27 cellular contexts compared by ENCODE assay signal in the genomic region with DNA sequence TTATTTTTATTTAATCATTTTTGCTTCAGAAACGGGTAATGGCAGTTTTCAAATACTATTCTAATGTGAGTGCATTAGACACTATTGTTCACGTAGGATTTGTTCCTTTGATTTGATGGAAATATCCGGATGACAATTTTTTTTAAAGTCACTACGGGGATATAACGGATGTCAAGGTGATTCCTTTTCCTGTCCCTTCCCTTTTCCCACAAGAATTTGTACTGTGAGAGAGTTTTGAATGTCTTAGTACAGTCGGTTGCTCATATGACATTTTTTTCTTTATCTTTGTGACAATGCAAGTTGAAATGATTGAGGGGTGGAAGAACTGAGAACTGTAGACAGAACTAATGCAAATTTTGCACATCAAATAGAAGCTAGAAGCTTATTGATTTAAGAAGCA.
DNase-seq lines count a peak whose midpoint lies in the region; TF ChIP-seq lines count a peak whose summit lies in the region.
"Had no signal": no experiment of that assay in that cellular context is flagged by ENCODE, and none has a peak within 500 bp of the region (broad histone marks: within the 10 kb centered on the region; RNA-seq: fewer than 3 reads in every experiment).

No MANE protein-coding gene starts in this region.

- H3F3A ChIP-seq in neural cell (ENCODE audit: insufficient read depth, low read length, poor library complexity, severe bottlenecking), result no peaks in the 10 kb centered on the region

- no peaks in the 10 kb centered on the region for H4K20me1 ChIP-seq in neural cell (ENCODE audit: insufficient read depth)
- H4K20me1 ChIP-seq: BLaER1; BLaER1 treated with 17β-estradiol and CSF1 and Interleukin-3, amounts not matched to agents 10 nM and 100 nM had no signal

- peak; percentile 67 for TF ChIP-seq EP300 in neural cell (conservative IDR thresholded peaks at IDR 0.05; ENCODE audit: poor library complexity, severe bottlenecking)

- H3K27ac ChIP-seq in neural cell (ENCODE audit: low read length), result peak overlapping the region; percentile 25
- H3K27ac ChIP-seq: 22Rv1; A549; BLaER1; BLaER1 treated with 17β-estradiol and CSF1 and Interleukin-3, amounts not matched to agents 10 nM and 100 nM; C4-2B had no signal

- H3K4me3 ChIP-seq in neural cell (ENCODE audit: low read length), result no peak overlapping the region
- H3K4me3 ChIP-seq: A549; BLaER1; BLaER1 treated with 17β-estradiol and CSF1 and Interleukin-3, amounts not matched to agents 10 nM and 100 nM had no signal

- no peaks in the 10 kb centered on the region for H3K27me3 ChIP-seq in neural cell (ENCODE audit: insufficient read depth, low read depth, low read length)
- H3K27me3 ChIP-seq: BE2C; BLaER1; BLaER1 treated with 17β-estradiol and CSF1 and Interleukin-3, amounts not matched to agents 10 nM and 100 nM had no signal

- DNase-seq in NCI-H2107 treated with DMSO at 0.1 percent for 48 hours (lab: John Stamatoyannopoulos, UW; ENCODE audit: unreplicated experiment), result no peak
- DNase-seq: 8988T; ACHN; AML-193; BE2C; C1 segment of cervical spinal cord; Caco-2; Calu3; CD4-positive, alpha-beta memory T cell; CD4-positive, alpha-beta T cell; CD4-positive, CD25-positive, alpha-beta regulatory T cell; CD8-positive, alpha-beta memory T cell; CD8-positive, alpha-beta T cell; COR-L47; DMS 273 treated with DMSO at 0.1 percent for 48 hours; DMS153; DMS53; DMS79; DMS79 treated with DMSO at 0.1 percent for 48 hours; DND-41; EL had no signal

- no peak for TF ChIP-seq RAD21 in neural cell (conservative IDR thresholded peaks at IDR 0.05)

- no peak for TF ChIP-seq CTCF in neural cell (IDR thresholded peaks at IDR 0.05; ENCODE audit: poor library complexity, severe bottlenecking)

- no peaks in the 10 kb centered on the region for H3K79me2 ChIP-seq in neural cell (replicated peaks; ENCODE audit: insufficient read depth, low read length)

- no peaks in the 10 kb centered on the region for H3K9me3 ChIP-seq in neural cell (ENCODE audit: low read length)
- H3K9me3 ChIP-seq: A549, BE2C, Caco-2 had no signal

- H2AFZ ChIP-seq in neural cell (ENCODE audit: low read depth, low read length), result no peak overlapping the region

- no peaks in the 10 kb centered on the region for H3K9me2 ChIP-seq in neural cell (ENCODE audit: insufficient read depth, low read length)

- no peak overlapping the region for H3K9ac ChIP-seq in neural cell (ENCODE audit: low read length)
- H3K9ac ChIP-seq: BLaER1; BLaER1 treated with 17β-estradiol and CSF1 and Interleukin-3, amounts not matched to agents 10 nM and 100 nM had no signal

- H3K36me3 ChIP-seq in neural cell (ENCODE audit: insufficient read depth, low read length), result no peaks in the 10 kb centered on the region
- H3K36me3 ChIP-seq: BE2C; BLaER1; BLaER1 treated with 17β-estradiol and CSF1 and Interleukin-3, amounts not matched to agents 10 nM and 100 nM had no signal

- no peak overlapping the region for H3K4me2 ChIP-seq in neural cell (ENCODE audit: low read length)
- H3K4me2 ChIP-seq: A549; BLaER1; BLaER1 treated with 17β-estradiol and CSF1 and Interleukin-3, amounts not matched to agents 10 nM and 100 nM had no signal

TF ChIP-seq in neural cell, 6 proteins besides CTCF, POLR2A, EP300 and RAD21:
- TF ChIP-seq, protein P1, sequence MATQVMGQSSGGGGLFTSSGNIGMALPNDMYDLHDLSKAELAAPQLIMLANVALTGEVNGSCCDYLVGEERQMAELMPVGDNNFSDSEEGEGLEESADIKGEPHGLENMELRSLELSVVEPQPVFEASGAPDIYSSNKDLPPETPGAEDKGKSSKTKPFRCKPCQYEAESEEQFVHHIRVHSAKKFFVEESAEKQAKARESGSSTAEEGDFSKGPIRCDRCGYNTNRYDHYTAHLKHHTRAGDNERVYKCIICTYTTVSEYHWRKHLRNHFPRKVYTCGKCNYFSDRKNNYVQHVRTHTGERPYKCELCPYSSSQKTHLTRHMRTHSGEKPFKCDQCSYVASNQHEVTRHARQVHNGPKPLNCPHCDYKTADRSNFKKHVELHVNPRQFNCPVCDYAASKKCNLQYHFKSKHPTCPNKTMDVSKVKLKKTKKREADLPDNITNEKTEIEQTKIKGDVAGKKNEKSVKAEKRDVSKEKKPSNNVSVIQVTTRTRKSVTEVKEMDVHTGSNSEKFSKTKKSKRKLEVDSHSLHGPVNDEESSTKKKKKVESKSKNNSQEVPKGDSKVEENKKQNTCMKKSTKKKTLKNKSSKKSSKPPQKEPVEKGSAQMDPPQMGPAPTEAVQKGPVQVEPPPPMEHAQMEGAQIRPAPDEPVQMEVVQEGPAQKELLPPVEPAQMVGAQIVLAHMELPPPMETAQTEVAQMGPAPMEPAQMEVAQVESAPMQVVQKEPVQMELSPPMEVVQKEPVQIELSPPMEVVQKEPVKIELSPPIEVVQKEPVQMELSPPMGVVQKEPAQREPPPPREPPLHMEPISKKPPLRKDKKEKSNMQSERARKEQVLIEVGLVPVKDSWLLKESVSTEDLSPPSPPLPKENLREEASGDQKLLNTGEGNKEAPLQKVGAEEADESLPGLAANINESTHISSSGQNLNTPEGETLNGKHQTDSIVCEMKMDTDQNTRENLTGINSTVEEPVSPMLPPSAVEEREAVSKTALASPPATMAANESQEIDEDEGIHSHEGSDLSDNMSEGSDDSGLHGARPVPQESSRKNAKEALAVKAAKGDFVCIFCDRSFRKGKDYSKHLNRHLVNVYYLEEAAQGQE (IDR thresholded peaks at IDR 0.05; ENCODE audit: borderline replicate concordance), result peak; percentile 80
- TF ChIP-seq SMC3 (conservative IDR thresholded peaks at IDR 0.05; ENCODE audit: poor library complexity), result no peak
